12 cellular contexts compared by ENCODE assay signal in genomic region chr10:32298066-32298812, GRCh38. TPM values are rescaled to one million over a fixed set of nuclear protein-coding genes. Genes with fewer than 3 reads are reported as not detected.
DNase-seq lines count a peak whose midpoint lies in the region; ATAC-seq and TF ChIP-seq lines count a peak whose summit lies in the region.
"Had no signal": no experiment of that assay in that cellular context is flagged by ENCODE, and none has a peak within 500 bp of the region (broad histone marks: within the 10 kb centered on the region; RNA-seq: fewer than 3 reads in every experiment).

No MANE protein-coding gene starts in this region.

- peaks cover 84% of the 10 kb centered on the region for H3K4me1 Mint-ChIP-seq in CD4-positive, alpha-beta T cell (ENCODE audit: low read depth)
- peaks cover 21% of the 10 kb centered on the region for H3K4me1 Mint-ChIP-seq in memory B cell

- H3K27me3 Mint-ChIP-seq in CD4-positive, alpha-beta T cell = no peaks in the 10 kb centered on the region
- no peaks in the 10 kb centered on the region for H3K27me3 Mint-ChIP-seq in memory B cell
- H3K27me3 Mint-ChIP-seq: activated naive CD8-positive, alpha-beta T cell treated with anti-CD3 and anti-CD28 coated beads, Interleukin-2, amount 10 ng/mL, durations not matched to agents 7 days and 5 days; IgD-negative memory B cell had no signal

- H3K9me3 ChIP-seq in CD4-positive, alpha-beta T cell (ENCODE audit: control insufficient read depth, low read length) = no peaks in the 10 kb centered on the region
- H3K9me3 ChIP-seq in esophagus squamous epithelium = no peaks in the 10 kb centered on the region
- H3K9me3 ChIP-seq: gastrocnemius medialis had no signal

- CTCF ChIA-PET in CD4-positive, alpha-beta T cell (lab: Charles Lee) = no interaction called here

- POLR2A ChIA-PET in CD4-positive, alpha-beta T cell (lab: Charles Lee) = interaction anchor here (0.6 kb wide), 1 partner anchor 10 kb away, joined by 3 read pairs; no protein-coding TSS in a partner anchor

- TF ChIP-seq POLR2A in esophagus squamous epithelium (IDR thresholded peaks at IDR 0.05) = no peak

- WGBS in esophagus squamous epithelium, 2 donors = 82 to 83% methylated on average over 11 of the region's 11 CpGs

- H3K36me3 Mint-ChIP-seq in CD4-positive, alpha-beta T cell (ENCODE audit: low read depth) = peaks cover 69% of the 10 kb centered on the region
- H3K36me3 Mint-ChIP-seq in memory B cell = peaks cover 26% of the 10 kb centered on the region
- H3K36me3 Mint-ChIP-seq: IgD-negative memory B cell had no signal

- peaks cover 0 to 26% (median 0%) of the 10 kb centered on the region in 3 donors for H3K4me1 ChIP-seq in esophagus squamous epithelium

- no peak overlapping the region for H3K27ac ChIP-seq in CD4-positive, alpha-beta T cell (ENCODE audit: low read depth, low read length)
- no peak overlapping the region for H3K27ac ChIP-seq in esophagus squamous epithelium
- H3K27ac ChIP-seq: gastrocnemius medialis had no signal

- in situ Hi-C loops in astrocyte of the spinal cord (cut with HindIII; ENCODE audit: low sequenced_read_pairs) = no loop called here

- peaks cover 0 to 26% (median 0%) of the 10 kb centered on the region in 3 donors for H3K36me3 ChIP-seq in esophagus squamous epithelium

- TF ChIP-seq CTCF in CD4-positive, alpha-beta T cell (IDR thresholded peaks at IDR 0.05) = no peak
- TF ChIP-seq CTCF in astrocyte of the spinal cord (IDR thresholded peaks at IDR 0.05; ENCODE audit: low read depth, low read length) = no peak
- TF ChIP-seq CTCF in esophagus squamous epithelium (IDR thresholded peaks at IDR 0.05) = no peak

- H3K4me3 ChIP-seq in astrocyte of the spinal cord (ENCODE audit: low read depth, low read length) (no peak overlapping the region), esophagus squamous epithelium (no peak overlapping the region)
- H3K4me3 ChIP-seq: gastrocnemius medialis had no signal

- peak overlapping the region; percentile 51 for H3K4me3 Mint-ChIP-seq in CD4-positive, alpha-beta T cell
- no peak overlapping the region for H3K4me3 Mint-ChIP-seq in memory B cell
- H3K4me3 Mint-ChIP-seq: activated naive CD8-positive, alpha-beta T cell treated with anti-CD3 and anti-CD28 coated beads, Interleukin-2, amount 10 ng/mL, durations not matched to agents 7 days and 5 days had no signal

- ATAC-seq in CD4-positive, alpha-beta T cell (ENCODE audit: poor library complexity) = no peak
- ATAC-seq in memory B cell (ENCODE audit: low read depth) (no peak), GM21528 (IDR thresholded peaks at IDR 0.05; ENCODE audit: low FRiP score, unreplicated experiment) (no peak), HG02759 (IDR thresholded peaks at IDR 0.05; ENCODE audit: unreplicated experiment) (no peak)
- ATAC-seq: gastrocnemius medialis had no signal

- H3K27me3 ChIP-seq in CD4-positive, alpha-beta T cell (ENCODE audit: control insufficient read depth, insufficient read depth, low read length) = no peaks in the 10 kb centered on the region
- no peaks in the 10 kb centered on the region for H3K27me3 ChIP-seq in esophagus squamous epithelium
- H3K27me3 ChIP-seq: gastrocnemius medialis had no signal

- H3K27ac Mint-ChIP-seq in CD4-positive, alpha-beta T cell = peak overlapping the region; percentile 53
- peak overlapping the region; percentile 76 for H3K27ac Mint-ChIP-seq in memory B cell
- H3K27ac Mint-ChIP-seq: activated naive CD8-positive, alpha-beta T cell treated with anti-CD3 and anti-CD28 coated beads, Interleukin-2, amount 10 ng/mL, durations not matched to agents 7 days and 5 days had no signal

- intact Hi-C loops in CD4-positive, alpha-beta T cell (cut with DNase I, micrococcal nuclease) = no loop called here
- intact Hi-C loops in esophagus squamous epithelium (cut with DNase I) = no loop called here

- no peak for DNase-seq in CD4-positive, alpha-beta T cell
- peak; percentile 64 for DNase-seq in HT1080 (ENCODE audit: low read depth)
- DNase-seq in astrocyte of the spinal cord (ENCODE audit: low read depth, low spot score) = peak; percentile 85
- no peak for DNase-seq in memory B cell (ENCODE audit: low spot score in 2 of 2)
- no peak for DNase-seq in esophagus squamous epithelium (lab: John Stamatoyannopoulos, UW)
- no peak for DNase-seq in HUDEP-2 (lab: John Stamatoyannopoulos, UW; ENCODE audit: unreplicated experiment in 76 of 76)
- DNase-seq: activated naive CD8-positive, alpha-beta T cell treated with anti-CD3 and anti-CD28 coated beads, Interleukin-2, amount 10 ng/mL, durations not matched to agents 7 days and 5 days; gastrocnemius medialis; NCI-H524 had no signal

- H3K9me3 Mint-ChIP-seq in CD4-positive, alpha-beta T cell = no peaks in the 10 kb centered on the region
- no peaks in the 10 kb centered on the region for H3K9me3 Mint-ChIP-seq in memory B cell
- H3K9me3 Mint-ChIP-seq: activated naive CD8-positive, alpha-beta T cell treated with anti-CD3 and anti-CD28 coated beads, Interleukin-2, amount 10 ng/mL, durations not matched to agents 7 days and 5 days; IgD-negative memory B cell had no signal

RNA-seq across cellular contexts. Expression of gene EPC1, which starts 48.7 kb away (rescaled TPM):
- total RNA-seq in CD4-positive, alpha-beta T cell = 100 to 1,000 TPM; 173 to 181 TPM
- 10.1 and 19.1 TPM in 2 replicates for total RNA-seq in HT1080 (2014; rRNA removed; shearing (Covaris generic))
- 8.6 and 11.7 TPM in 2 replicates for polyA plus RNA-seq in HT1080 (2015; cell fraction: cytosol; rRNA removed)
- polyA plus RNA-seq in HT1080 (2015; cell fraction: nucleus; rRNA removed) = 22.5 and 29.1 TPM in 2 replicates
- 10 to 100 TPM; 12.3 to 31.7 (median 21.7) TPM for total RNA-seq in esophagus squamous epithelium

Comparison
In these comparisons a context has a peak if more than half of its experiments do, and no peak if none do; other contexts are left out.
1. DNase-seq: peak in HT1080 (single experiment) and astrocyte of the spinal cord (single experiment); none in CD4-positive, alpha-beta T cell (0 of 10), memory B cell (0 of 2), esophagus squamous epithelium (single experiment) and HUDEP-2 (0 of 76).